In the genomic region with DNA sequence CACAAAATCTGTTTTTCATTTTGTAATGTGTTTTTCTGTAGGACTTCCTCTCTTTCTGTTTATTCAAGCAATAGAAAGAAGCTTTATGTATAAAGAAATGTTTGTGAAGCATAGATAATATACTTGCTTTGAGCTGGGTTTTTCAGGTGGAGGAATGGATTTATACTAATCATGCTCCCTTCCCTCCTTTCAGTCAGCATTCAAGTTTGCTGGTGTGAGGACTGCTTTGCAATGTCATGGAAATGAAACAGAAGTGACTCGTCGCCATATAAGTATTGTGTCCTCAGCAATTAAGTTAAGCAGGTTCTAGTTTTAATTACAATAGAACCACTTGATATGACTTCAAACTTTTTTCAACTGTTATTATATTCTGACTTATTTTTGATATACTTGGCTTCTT, we compare ENCODE assay signal across 29 cellular contexts.
"Had no signal": no experiment of that assay in that cellular context is flagged by ENCODE, and none has a peak within 500 bp of the region (broad histone marks: within the 10 kb centered on the region; RNA-seq: fewer than 3 reads in every experiment).

No MANE protein-coding gene starts in this region.

- H3K4me1 ChIP-seq: esophagus squamous epithelium, heart right ventricle, prostate gland, right atrium auricular region, stomach, testis, tibial artery had no signal

- H3K36me3 Mint-ChIP-seq: memory B cell; naive thymus-derived CD8-positive, alpha-beta T cell; type B pancreatic cell had no signal

- H3K27me3 Mint-ChIP-seq: effector memory CD8-positive, alpha-beta T cell; memory B cell; naive thymus-derived CD8-positive, alpha-beta T cell; type B pancreatic cell had no signal

- H3K9me3 Mint-ChIP-seq: nephron progenitor cell, type B pancreatic cell had no signal

- ATAC-seq: effector memory CD8-positive, alpha-beta T cell; heart right ventricle; left lobe of liver; naive thymus-derived CD8-positive, alpha-beta T cell; sciatic nerve had no signal

- H3K4me3 Mint-ChIP-seq: effector memory CD8-positive, alpha-beta T cell; memory B cell; mesothelial cell of epicardium; naive thymus-derived CD8-positive, alpha-beta T cell; nephron progenitor cell; type B pancreatic cell had no signal

- H3K4me2 ChIP-seq: smooth muscle cell had no signal

- H3K36me3 ChIP-seq: esophagus squamous epithelium, heart right ventricle, prostate gland, right atrium auricular region, stomach, tibial artery had no signal

- H3K27me3 ChIP-seq: esophagus squamous epithelium, right atrium auricular region, stomach, testis, tibial artery had no signal

- H3K27ac ChIP-seq: esophagus squamous epithelium, heart right ventricle, prostate gland, right atrium auricular region, stomach, testis, tibial artery had no signal

- H3K27ac Mint-ChIP-seq: effector memory CD8-positive, alpha-beta T cell; memory B cell; mesothelial cell of epicardium; naive thymus-derived CD8-positive, alpha-beta T cell; nephron progenitor cell; type B pancreatic cell had no signal

- H3K4me3 ChIP-seq: esophagus squamous epithelium, heart right ventricle, lung, prostate gland, right atrium auricular region, smooth muscle cell, stomach, testis, tibial artery had no signal

- H3K4me1 Mint-ChIP-seq: memory B cell; naive thymus-derived CD8-positive, alpha-beta T cell; nephron progenitor cell had no signal

- H3K9me3 ChIP-seq: esophagus squamous epithelium, heart right ventricle, prostate gland, right atrium auricular region, stomach, testis, tibial artery had no signal

- DNase-seq: cortex of kidney; effector memory CD8-positive, alpha-beta T cell; erythroblast; esophagus squamous epithelium; foreskin melanocyte; glutamatergic neuron; heart right ventricle; hippocampal formation; kidney; naive thymus-derived CD8-positive, alpha-beta T cell; nephron progenitor cell; nucleus accumbens; stimulated activated CD4-positive, alpha-beta T cell treated with anti-CD3 and anti-CD28 coated beads, Interleukin-12 subunit alpha, Interleukin-12 subunit beta, amount 100 ng/mL, for 4 hours; stimulated activated CD4-positive, alpha-beta T cell treated with anti-CD3 and anti-CD28 coated beads, Interleukin-1b, Interleukin-23, amount 100 ng/mL, for 48 hours; stimulated activated CD4-positive, alpha-beta T cell treated with anti-CD3 and anti-CD28 coated beads, Interleukin-4, amount 100 ng/mL, for 1 hour; stimulated activated CD8-positive, alpha-beta memory T cell treated with anti-CD3 and anti-CD28 coated beads, Interleukin-4, amount 100 ng/mL, for 48 hours; stimulated activated naive CD4-positive, alpha-beta T cell treated with Interleukin-2 at 50 U/mL for 16 hours; stomach; testis; tibial artery had no signal
